In the genomic region with DNA sequence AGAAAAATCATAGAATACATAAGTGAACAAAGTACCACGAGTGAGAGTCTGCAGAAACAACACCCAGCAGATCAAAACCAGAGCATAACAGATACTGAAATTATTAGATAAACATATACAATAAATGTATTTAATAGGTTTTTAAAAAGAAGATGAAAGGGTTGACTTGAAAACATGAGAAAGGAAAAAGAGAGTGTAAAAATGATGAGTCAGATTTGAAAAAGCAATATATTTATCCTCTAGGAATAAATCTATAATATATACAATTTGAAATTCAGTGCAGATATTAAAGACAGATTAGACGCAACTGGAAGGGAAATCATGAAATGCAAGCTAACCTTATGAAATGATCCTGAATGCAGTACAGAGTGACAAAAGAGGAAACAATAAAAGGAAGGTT, we compare ENCODE assay signal across 35 cellular contexts.
"Had no signal": no experiment of that assay in that cellular context is flagged by ENCODE, and none has a peak within 500 bp of the region (broad histone marks: within the 10 kb centered on the region; RNA-seq: fewer than 3 reads in every experiment).

No MANE protein-coding gene starts in this region.

- H3K4me2 ChIP-seq: hepatocyte had no signal

- H3K27me3 Mint-ChIP-seq: activated B cell treated with CpG ODN at 0.5 μM for 24 hours; activated naive CD8-positive, alpha-beta T cell; progenitor cell of endocrine pancreas; stimulated activated naive B cell treated with anti-CD40 and anti-IgM and Interleukin-4, amounts not matched to agents 10 μg/mL and 1 μg/mL and 100 μg/mL, for 72 hours had no signal

- ATAC-seq: activated CD8-positive, alpha-beta memory T cell treated with anti-CD3 and anti-CD28 coated beads, Interleukin-2, amount 10 ng/mL, durations not matched to agents 7 days and 5 days; activated CD8-positive, alpha-beta T cell treated with anti-CD3 and anti-CD28 coated beads, Interleukin-2, amount 10 ng/mL, durations not matched to agents 7 days and 5 days; gastroesophageal sphincter; left cardiac atrium; left ventricle myocardium superior; naive thymus-derived CD4-positive, alpha-beta T cell; sciatic nerve; stimulated activated naive B cell treated with anti-CD40 and anti-IgM and Interleukin-4, amounts not matched to agents 10 μg/mL and 1 μg/mL and 100 μg/mL, for 72 hours had no signal

- H2AFZ ChIP-seq: hepatocyte had no signal

- H3K36me3 Mint-ChIP-seq: activated naive CD8-positive, alpha-beta T cell; brain; mesothelial cell of epicardium; stimulated activated naive B cell treated with anti-CD40 and anti-IgM and Interleukin-4, amounts not matched to agents 10 μg/mL and 1 μg/mL and 100 μg/mL, for 72 hours had no signal

- H3K4me1 ChIP-seq: gastroesophageal sphincter, vagina had no signal

- H3K27ac Mint-ChIP-seq: activated B cell treated with CpG ODN at 0.5 μM for 24 hours; activated CD8-positive, alpha-beta memory T cell treated with anti-CD3 and anti-CD28 coated beads, Interleukin-2, amount 10 ng/mL, durations not matched to agents 7 days and 5 days; activated CD8-positive, alpha-beta T cell treated with anti-CD3 and anti-CD28 coated beads, Interleukin-2, amount 10 ng/mL, durations not matched to agents 7 days and 5 days; activated T-helper 2 cell treated with anti-CD3 and anti-CD28 coated beads, Interferon-gamma antibody, Interleukin-2, Interleukin-4, amounts not matched to agents 10 μg/mL and 5 μg/mL and 100 μg/mL, durations not matched to agents 14 hours and 24 hours and 36 hours; brain; mesothelial cell of epicardium; progenitor cell of endocrine pancreas; stimulated activated naive B cell treated with anti-CD40 and anti-IgM and Interleukin-4, amounts not matched to agents 10 μg/mL and 1 μg/mL and 100 μg/mL, for 72 hours had no signal

- H3K4me3 ChIP-seq: cardiac muscle cell, coronary artery, dorsolateral prefrontal cortex, gastroesophageal sphincter, hepatocyte, ovary, stomach, thyroid gland, upper lobe of left lung, vagina had no signal

- H3K9me3 ChIP-seq: gastroesophageal sphincter, ovary, stomach, thyroid gland, upper lobe of left lung, vagina had no signal

- H3K36me3 ChIP-seq: cardiac muscle cell, gastroesophageal sphincter, ovary, stomach, thyroid gland, upper lobe of left lung, vagina had no signal

- DNase-seq: activated B cell treated with CpG ODN at 0.5 μM for 24 hours; activated CD4-positive, alpha-beta T cell treated with anti-CD3 and anti-CD28 coated beads, Interleukin-2, amount 50 U/mL, for 1 hour; activated CD8-positive, alpha-beta memory T cell treated with anti-CD3 and anti-CD28 coated beads, Interleukin-2, amount 10 ng/mL, durations not matched to agents 7 days and 5 days; activated CD8-positive, alpha-beta T cell treated with anti-CD3 and anti-CD28 coated beads, Interleukin-2, amount 10 ng/mL, durations not matched to agents 7 days and 5 days; activated naive CD4-positive, alpha-beta T cell; activated T-cell treated with anti-CD3 and anti-CD28 coated beads, Interleukin-2, amount 50 U/mL, for 48 hours; aorta; cerebellar nuclear complex; dorsolateral prefrontal cortex; effector memory CD4-positive, alpha-beta T cell; erythroblast; islet precursor cell; left cardiac atrium; left ventricle myocardium superior; naive thymus-derived CD4-positive, alpha-beta T cell; ovary; retina; small intestine; stimulated activated CD4-positive, alpha-beta T cell treated with anti-CD3 and anti-CD28 coated beads, Interleukin-1b, Interleukin-23, amount 100 ng/mL, for 48 hours; stimulated activated naive B cell treated with anti-CD40 and anti-IgM and Interleukin-4, amounts not matched to agents 10 μg/mL and 1 μg/mL and 100 μg/mL, for 72 hours; stomach; T-helper 2 cell; thyroid gland; upper lobe of left lung had no signal

- H3K27ac ChIP-seq: cardiac muscle cell, coronary artery, dorsolateral prefrontal cortex, gastroesophageal sphincter, hepatocyte, ovary, stomach, thyroid gland, upper lobe of left lung, vagina had no signal

- H3K79me2 ChIP-seq: hepatocyte had no signal

- H3K27me3 ChIP-seq: gastroesophageal sphincter, hepatocyte, ovary, stomach, thyroid gland, upper lobe of left lung, vagina had no signal

- H3K9me3 Mint-ChIP-seq: activated B cell treated with CpG ODN at 0.5 μM for 24 hours; brain; mesothelial cell of epicardium; stimulated activated naive B cell treated with anti-CD40 and anti-IgM and Interleukin-4, amounts not matched to agents 10 μg/mL and 1 μg/mL and 100 μg/mL, for 72 hours had no signal

- H3K4me3 Mint-ChIP-seq: activated B cell treated with CpG ODN at 0.5 μM for 24 hours; activated CD8-positive, alpha-beta memory T cell treated with anti-CD3 and anti-CD28 coated beads, Interleukin-2, amount 10 ng/mL, durations not matched to agents 7 days and 5 days; activated CD8-positive, alpha-beta T cell treated with anti-CD3 and anti-CD28 coated beads, Interleukin-2, amount 10 ng/mL, durations not matched to agents 7 days and 5 days; activated naive CD8-positive, alpha-beta T cell; brain; mesothelial cell of epicardium; naive thymus-derived CD4-positive, alpha-beta T cell; stimulated activated naive B cell treated with anti-CD40 and anti-IgM and Interleukin-4, amounts not matched to agents 10 μg/mL and 1 μg/mL and 100 μg/mL, for 72 hours had no signal
